Comparison of ENCODE assay signal across 2 cellular contexts in the genomic region with DNA sequence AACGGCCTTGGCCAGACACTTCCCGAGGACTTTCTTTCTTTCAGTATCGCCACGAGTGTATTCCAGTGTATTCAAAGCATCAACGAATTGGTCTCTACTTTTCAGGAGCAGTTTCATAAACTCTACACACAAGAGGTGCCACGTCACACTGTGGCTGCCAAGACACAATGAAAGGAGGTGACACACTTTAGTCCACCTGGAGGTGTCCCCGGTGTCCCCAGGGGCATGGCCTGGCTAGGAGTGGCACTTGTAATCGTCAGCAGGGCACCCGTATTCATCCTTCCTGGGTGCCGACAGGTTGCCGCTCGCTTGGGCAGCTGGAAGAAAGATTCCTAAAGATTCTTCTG.
TF ChIP-seq lines count a peak whose summit lies in the region.

No MANE protein-coding gene starts in this region.

TF ChIP-seq in SK-N-SH, 30 proteins besides CTCF, POLR2A, EP300 and RAD21 (continued from another document):
- TF ChIP-seq, protein P1, sequence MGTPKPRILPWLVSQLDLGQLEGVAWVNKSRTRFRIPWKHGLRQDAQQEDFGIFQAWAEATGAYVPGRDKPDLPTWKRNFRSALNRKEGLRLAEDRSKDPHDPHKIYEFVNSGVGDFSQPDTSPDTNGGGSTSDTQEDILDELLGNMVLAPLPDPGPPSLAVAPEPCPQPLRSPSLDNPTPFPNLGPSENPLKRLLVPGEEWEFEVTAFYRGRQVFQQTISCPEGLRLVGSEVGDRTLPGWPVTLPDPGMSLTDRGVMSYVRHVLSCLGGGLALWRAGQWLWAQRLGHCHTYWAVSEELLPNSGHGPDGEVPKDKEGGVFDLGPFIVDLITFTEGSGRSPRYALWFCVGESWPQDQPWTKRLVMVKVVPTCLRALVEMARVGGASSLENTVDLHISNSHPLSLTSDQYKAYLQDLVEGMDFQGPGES (IDR thresholded peaks at IDR 0.05; ENCODE audit: low read depth, low read length), result no peak
- TF ChIP-seq ELF1 (IDR thresholded peaks at IDR 0.05) (no peak), SIN3A (IDR thresholded peaks at IDR 0.05; ENCODE audit: borderline replicate concordance, low read depth, low read length) (no peak), TEAD4 (IDR thresholded peaks at IDR 0.05; ENCODE audit: borderline replicate concordance, insufficient read depth) (no peak), SMC3 (IDR thresholded peaks at IDR 0.05; ENCODE audit: low read depth, low read length) (no peak), GATA2 (CRISPR knock-in tag; IDR thresholded peaks at IDR 0.05) (no peak)
- TF ChIP-seq, protein P2, sequence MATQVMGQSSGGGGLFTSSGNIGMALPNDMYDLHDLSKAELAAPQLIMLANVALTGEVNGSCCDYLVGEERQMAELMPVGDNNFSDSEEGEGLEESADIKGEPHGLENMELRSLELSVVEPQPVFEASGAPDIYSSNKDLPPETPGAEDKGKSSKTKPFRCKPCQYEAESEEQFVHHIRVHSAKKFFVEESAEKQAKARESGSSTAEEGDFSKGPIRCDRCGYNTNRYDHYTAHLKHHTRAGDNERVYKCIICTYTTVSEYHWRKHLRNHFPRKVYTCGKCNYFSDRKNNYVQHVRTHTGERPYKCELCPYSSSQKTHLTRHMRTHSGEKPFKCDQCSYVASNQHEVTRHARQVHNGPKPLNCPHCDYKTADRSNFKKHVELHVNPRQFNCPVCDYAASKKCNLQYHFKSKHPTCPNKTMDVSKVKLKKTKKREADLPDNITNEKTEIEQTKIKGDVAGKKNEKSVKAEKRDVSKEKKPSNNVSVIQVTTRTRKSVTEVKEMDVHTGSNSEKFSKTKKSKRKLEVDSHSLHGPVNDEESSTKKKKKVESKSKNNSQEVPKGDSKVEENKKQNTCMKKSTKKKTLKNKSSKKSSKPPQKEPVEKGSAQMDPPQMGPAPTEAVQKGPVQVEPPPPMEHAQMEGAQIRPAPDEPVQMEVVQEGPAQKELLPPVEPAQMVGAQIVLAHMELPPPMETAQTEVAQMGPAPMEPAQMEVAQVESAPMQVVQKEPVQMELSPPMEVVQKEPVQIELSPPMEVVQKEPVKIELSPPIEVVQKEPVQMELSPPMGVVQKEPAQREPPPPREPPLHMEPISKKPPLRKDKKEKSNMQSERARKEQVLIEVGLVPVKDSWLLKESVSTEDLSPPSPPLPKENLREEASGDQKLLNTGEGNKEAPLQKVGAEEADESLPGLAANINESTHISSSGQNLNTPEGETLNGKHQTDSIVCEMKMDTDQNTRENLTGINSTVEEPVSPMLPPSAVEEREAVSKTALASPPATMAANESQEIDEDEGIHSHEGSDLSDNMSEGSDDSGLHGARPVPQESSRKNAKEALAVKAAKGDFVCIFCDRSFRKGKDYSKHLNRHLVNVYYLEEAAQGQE (IDR thresholded peaks at IDR 0.05; ENCODE audit: low read depth, low read length), result no peak
- TF ChIP-seq, protein P3, sequence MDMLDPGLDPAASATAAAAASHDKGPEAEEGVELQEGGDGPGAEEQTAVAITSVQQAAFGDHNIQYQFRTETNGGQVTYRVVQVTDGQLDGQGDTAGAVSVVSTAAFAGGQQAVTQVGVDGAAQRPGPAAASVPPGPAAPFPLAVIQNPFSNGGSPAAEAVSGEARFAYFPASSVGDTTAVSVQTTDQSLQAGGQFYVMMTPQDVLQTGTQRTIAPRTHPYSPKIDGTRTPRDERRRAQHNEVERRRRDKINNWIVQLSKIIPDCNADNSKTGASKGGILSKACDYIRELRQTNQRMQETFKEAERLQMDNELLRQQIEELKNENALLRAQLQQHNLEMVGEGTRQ (IDR thresholded peaks at IDR 0.05; ENCODE audit: borderline replicate concordance, low read depth, low read length), result no peak
- TF ChIP-seq, protein P4, sequence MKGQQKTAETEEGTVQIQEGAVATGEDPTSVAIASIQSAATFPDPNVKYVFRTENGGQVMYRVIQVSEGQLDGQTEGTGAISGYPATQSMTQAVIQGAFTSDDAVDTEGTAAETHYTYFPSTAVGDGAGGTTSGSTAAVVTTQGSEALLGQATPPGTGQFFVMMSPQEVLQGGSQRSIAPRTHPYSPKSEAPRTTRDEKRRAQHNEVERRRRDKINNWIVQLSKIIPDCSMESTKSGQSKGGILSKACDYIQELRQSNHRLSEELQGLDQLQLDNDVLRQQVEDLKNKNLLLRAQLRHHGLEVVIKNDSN (IDR thresholded peaks at IDR 0.05; ENCODE audit: borderline replicate concordance, low read depth), result no peak

TF ChIP-seq in SK-N-SH treated with all-trans-retinoic acid at 6 μM for 48 hours, 23 proteins besides CTCF, POLR2A, EP300 and RAD21 (continued from another document):
- TF ChIP-seq, protein P5, sequence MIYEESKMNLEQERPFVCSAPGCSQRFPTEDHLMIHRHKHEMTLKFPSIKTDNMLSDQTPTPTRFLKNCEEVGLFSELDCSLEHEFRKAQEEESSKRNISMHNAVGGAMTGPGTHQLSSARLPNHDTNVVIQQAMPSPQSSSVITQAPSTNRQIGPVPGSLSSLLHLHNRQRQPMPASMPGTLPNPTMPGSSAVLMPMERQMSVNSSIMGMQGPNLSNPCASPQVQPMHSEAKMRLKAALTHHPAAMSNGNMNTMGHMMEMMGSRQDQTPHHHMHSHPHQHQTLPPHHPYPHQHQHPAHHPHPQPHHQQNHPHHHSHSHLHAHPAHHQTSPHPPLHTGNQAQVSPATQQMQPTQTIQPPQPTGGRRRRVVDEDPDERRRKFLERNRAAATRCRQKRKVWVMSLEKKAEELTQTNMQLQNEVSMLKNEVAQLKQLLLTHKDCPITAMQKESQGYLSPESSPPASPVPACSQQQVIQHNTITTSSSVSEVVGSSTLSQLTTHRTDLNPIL (CRISPR knock-in tag; IDR thresholded peaks at IDR 0.05; ENCODE audit: low read depth), result no peak
- TF ChIP-seq ARNTL (CRISPR knock-in tag; IDR thresholded peaks at IDR 0.05; ENCODE audit: borderline replicate concordance, low read depth) (no peak), ZNF70 (CRISPR knock-in tag; IDR thresholded peaks at IDR 0.05) (no peak), OSR1 (CRISPR knock-in tag; IDR thresholded peaks at IDR 0.05) (no peak), RARB (CRISPR knock-in tag; IDR thresholded peaks at IDR 0.05) (no peak), SNAI2 (CRISPR knock-in tag; IDR thresholded peaks at IDR 0.05) (no peak), ISL1 (CRISPR knock-in tag; IDR thresholded peaks at IDR 0.05) (no peak), GLIS3 (CRISPR knock-in tag; IDR thresholded peaks at IDR 0.05) (no peak), TCF4 (CRISPR knock-in tag; IDR thresholded peaks at IDR 0.05; ENCODE audit: borderline replicate concordance) (no peak), TOX (CRISPR knock-in tag; IDR thresholded peaks at IDR 0.05; ENCODE audit: borderline replicate concordance) (no peak)
- TF ChIP-seq, protein P6, sequence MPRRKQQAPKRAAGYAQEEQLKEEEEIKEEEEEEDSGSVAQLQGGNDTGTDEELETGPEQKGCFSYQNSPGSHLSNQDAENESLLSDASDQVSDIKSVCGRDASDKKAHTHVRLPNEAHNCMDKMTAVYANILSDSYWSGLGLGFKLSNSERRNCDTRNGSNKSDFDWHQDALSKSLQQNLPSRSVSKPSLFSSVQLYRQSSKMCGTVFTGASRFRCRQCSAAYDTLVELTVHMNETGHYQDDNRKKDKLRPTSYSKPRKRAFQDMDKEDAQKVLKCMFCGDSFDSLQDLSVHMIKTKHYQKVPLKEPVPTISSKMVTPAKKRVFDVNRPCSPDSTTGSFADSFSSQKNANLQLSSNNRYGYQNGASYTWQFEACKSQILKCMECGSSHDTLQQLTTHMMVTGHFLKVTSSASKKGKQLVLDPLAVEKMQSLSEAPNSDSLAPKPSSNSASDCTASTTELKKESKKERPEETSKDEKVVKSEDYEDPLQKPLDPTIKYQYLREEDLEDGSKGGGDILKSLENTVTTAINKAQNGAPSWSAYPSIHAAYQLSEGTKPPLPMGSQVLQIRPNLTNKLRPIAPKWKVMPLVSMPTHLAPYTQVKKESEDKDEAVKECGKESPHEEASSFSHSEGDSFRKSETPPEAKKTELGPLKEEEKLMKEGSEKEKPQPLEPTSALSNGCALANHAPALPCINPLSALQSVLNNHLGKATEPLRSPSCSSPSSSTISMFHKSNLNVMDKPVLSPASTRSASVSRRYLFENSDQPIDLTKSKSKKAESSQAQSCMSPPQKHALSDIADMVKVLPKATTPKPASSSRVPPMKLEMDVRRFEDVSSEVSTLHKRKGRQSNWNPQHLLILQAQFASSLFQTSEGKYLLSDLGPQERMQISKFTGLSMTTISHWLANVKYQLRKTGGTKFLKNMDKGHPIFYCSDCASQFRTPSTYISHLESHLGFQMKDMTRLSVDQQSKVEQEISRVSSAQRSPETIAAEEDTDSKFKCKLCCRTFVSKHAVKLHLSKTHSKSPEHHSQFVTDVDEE (CRISPR knock-in tag; IDR thresholded peaks at IDR 0.05), result no peak
